ENCODE assay signal across 2 cellular contexts in the genomic region with DNA sequence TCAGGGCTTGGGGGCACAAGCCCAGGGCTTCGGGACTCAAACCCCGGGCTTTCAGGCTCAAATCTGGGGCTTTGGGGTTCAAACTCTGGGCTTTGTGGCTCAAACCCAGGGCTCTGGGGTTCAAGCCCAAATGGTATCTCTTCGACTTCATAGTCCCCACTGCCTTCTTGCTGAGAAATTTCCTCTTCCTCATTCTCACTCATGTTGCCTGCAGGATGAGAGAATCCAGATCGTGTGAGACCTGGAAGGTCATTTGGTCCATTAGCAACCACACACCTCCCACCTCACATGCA.
TF ChIP-seq lines count a peak whose summit lies in the region.

No MANE protein-coding gene starts in this region.

TF ChIP-seq in endothelial cell of umbilical vein, 7 proteins besides CTCF, POLR2A, EP300 and RAD21:
- no peak for TF ChIP-seq GATA2 (IDR thresholded peaks at IDR 0.05; ENCODE audit: insufficient read depth, insufficient read length, low read depth, low read length)
- TF ChIP-seq FOS (IDR thresholded peaks at IDR 0.05; ENCODE audit: borderline replicate concordance, insufficient read depth, low read length), result no peak
- TF ChIP-seq JUN (IDR thresholded peaks at IDR 0.05; ENCODE audit: borderline replicate concordance, insufficient read depth, insufficient read length, low read depth), result no peak
- no peak for TF ChIP-seq MYC (IDR thresholded peaks at IDR 0.05; ENCODE audit: low read depth, low read length)
- TF ChIP-seq EZH2 (IDR thresholded peaks at IDR 0.05; ENCODE audit: borderline replicate concordance, low read depth, low read length, severe bottlenecking), result no peak
- TF ChIP-seq, protein P1, sequence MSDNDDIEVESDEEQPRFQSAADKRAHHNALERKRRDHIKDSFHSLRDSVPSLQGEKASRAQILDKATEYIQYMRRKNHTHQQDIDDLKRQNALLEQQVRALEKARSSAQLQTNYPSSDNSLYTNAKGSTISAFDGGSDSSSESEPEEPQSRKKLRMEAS (IDR thresholded peaks at IDR 0.05; ENCODE audit: insufficient read depth, insufficient read length), result no peak
- no peak for TF ChIP-seq POLR2AphosphoS5 (IDR thresholded peaks at IDR 0.05; ENCODE audit: insufficient read depth, low read depth, low read length)
TF ChIP-seq in endothelial cell of umbilical vein: peak in this region for 0.

TF ChIP-seq in HEK293T, 16 proteins besides CTCF, POLR2A, EP300 and RAD21:
- TF ChIP-seq ELF4 (IDR thresholded peaks at IDR 0.05) (no peak), ZNF384 (IDR thresholded peaks at IDR 0.05) (no peak), PKNOX1 (IDR thresholded peaks at IDR 0.05) (no peak), FOXM1 (IDR thresholded peaks at IDR 0.05; ENCODE audit: borderline replicate concordance) (no peak), FOXA1 (IDR thresholded peaks at IDR 0.05) (no peak), NFRKB (IDR thresholded peaks at IDR 0.05) (no peak), CTBP1 (IDR thresholded peaks at IDR 0.05; ENCODE audit: borderline replicate concordance) (no peak), SUZ12 (IDR thresholded peaks at IDR 0.05) (no peak), TARDBP (IDR thresholded peaks at IDR 0.05) (no peak), LEF1 (IDR thresholded peaks at IDR 0.05; ENCODE audit: borderline replicate concordance) (no peak), FOXK2 (IDR thresholded peaks at IDR 0.05) (no peak), L3MBTL2 (conservative IDR thresholded peaks at IDR 0.05) (no peak), BHLHE40 (IDR thresholded peaks at IDR 0.05; ENCODE audit: borderline replicate concordance) (no peak), SP1 (IDR thresholded peaks at IDR 0.05) (no peak), ARNT (IDR thresholded peaks at IDR 0.05) (no peak), HDGF (IDR thresholded peaks at IDR 0.05; ENCODE audit: borderline replicate concordance) (no peak)
